ENCODE assay signal across 24 cellular contexts in genomic region chrX:67749536-67749935, GRCh38.
"Had no signal": no experiment of that assay in that cellular context is flagged by ENCODE, and none has a peak within 500 bp of the region (broad histone marks: within the 10 kb centered on the region; RNA-seq: fewer than 3 reads in every experiment).

No MANE protein-coding gene starts in this region.

- H3K27me3 ChIP-seq: colonic mucosa, right lobe of liver, stomach, transverse colon had no signal

- H3K9me3 ChIP-seq: colonic mucosa, mucosa of descending colon, prostate gland, right lobe of liver, thoracic aorta, transverse colon had no signal

- FAIRE-seq: frontal cortex, islet of Langerhans had no signal

- H3K27ac ChIP-seq: colonic mucosa, heart left ventricle, parathyroid adenoma, prostate gland, right lobe of liver, skin epidermis, stomach, thoracic aorta, transverse colon had no signal

- H3K4me1 Mint-ChIP-seq: endodermal cell, nephron had no signal

- H3K9ac ChIP-seq: parathyroid adenoma had no signal

- H3K4me3 Mint-ChIP-seq: endodermal cell; nephron; stimulated activated naive B cell treated with anti-CD40 and anti-IgM and Interleukin-4, amounts not matched to agents 10 μg/mL and 1 μg/mL and 100 μg/mL, for 72 hours had no signal

- H2AFZ ChIP-seq: parathyroid adenoma had no signal

- DNase-seq: cerebellar nuclear complex; colonic mucosa; effector CD4-positive, alpha-beta T cell; endodermal cell; heart left ventricle; hypothalamus; kidney glomerular epithelial cell; mammary epithelial cell; mucosa of descending colon; occipital lobe; right lobe of liver; stimulated activated CD4-positive, alpha-beta T cell treated with anti-CD3 and anti-CD28 coated beads, Interleukin-2, amount 100 ng/mL, for 24 hours; stimulated activated CD4-positive, alpha-beta T cell treated with anti-CD3 and anti-CD28 coated beads, Interleukin-4, amount 100 ng/mL, for 4 hours; stimulated activated naive B cell treated with anti-CD40 and anti-IgM and Interleukin-4, amounts not matched to agents 10 μg/mL and 1 μg/mL and 100 μg/mL, for 72 hours; stomach; substantia nigra; transverse colon had no signal

- H3K4me3 ChIP-seq: colonic mucosa, heart left ventricle, mucosa of descending colon, prostate gland, right lobe of liver, skin epidermis, stomach, thoracic aorta, transverse colon had no signal

- H3K36me3 Mint-ChIP-seq: stimulated activated naive B cell treated with anti-CD40 and anti-IgM and Interleukin-4, amounts not matched to agents 10 μg/mL and 1 μg/mL and 100 μg/mL, for 72 hours had no signal

- H3K79me2 ChIP-seq: parathyroid adenoma had no signal

- H3K36me3 ChIP-seq: colonic mucosa, heart left ventricle, prostate gland, right lobe of liver, stomach, thoracic aorta, transverse colon had no signal

- H3K4me1 ChIP-seq: colonic mucosa, heart left ventricle, parathyroid adenoma, prostate gland, right lobe of liver, stomach, transverse colon had no signal

- H3K27ac Mint-ChIP-seq: endodermal cell; nephron; stimulated activated naive B cell treated with anti-CD40 and anti-IgM and Interleukin-4, amounts not matched to agents 10 μg/mL and 1 μg/mL and 100 μg/mL, for 72 hours had no signal
